In the genomic region with DNA sequence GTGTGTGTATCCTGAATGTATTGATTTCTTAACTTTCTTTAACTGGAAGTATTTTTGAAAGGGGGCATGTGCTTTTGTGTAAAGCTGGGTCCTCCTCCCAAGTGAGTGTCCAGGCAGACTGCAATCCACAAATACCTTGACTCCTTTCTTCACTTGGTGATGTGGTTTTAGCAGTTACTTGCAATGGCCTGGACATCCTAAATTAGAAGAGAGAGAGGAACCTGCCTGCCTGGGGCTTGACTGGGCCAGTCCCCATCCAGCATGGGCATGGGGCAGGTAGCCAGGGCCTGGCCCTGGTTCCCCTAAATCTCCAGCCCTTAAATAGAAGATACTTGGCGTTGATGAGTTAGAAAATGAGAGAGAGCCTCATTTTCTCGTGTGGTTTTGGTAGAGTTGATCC, we compare ENCODE assay signal across 15 cellular contexts.
"Had no signal": no experiment of that assay in that cellular context is flagged by ENCODE, and none has a peak within 500 bp of the region (broad histone marks: within the 10 kb centered on the region; RNA-seq: fewer than 3 reads in every experiment).

No MANE protein-coding gene starts in this region.

- H3K27ac ChIP-seq: adrenal gland, esophagus muscularis mucosa, right atrium auricular region, thyroid gland, vagina had no signal

- DNase-seq: activated B cell treated with CpG ODN at 0.5 μM for 24 hours; activated CD4-positive, alpha-beta T cell treated with anti-CD3 and anti-CD28 coated beads, Interleukin-2, amount 10 ng/mL, durations not matched to agents 7 days and 5 days; activated CD8-positive, alpha-beta memory T cell treated with anti-CD3 and anti-CD28 coated beads for 24 hours; mesendoderm; nucleus accumbens; T-helper 17 cell; thyroid gland had no signal

- H3K27ac Mint-ChIP-seq: activated B cell treated with CpG ODN at 0.5 μM for 24 hours; activated naive CD4-positive, alpha-beta T cell treated with anti-CD3 and anti-CD28 coated beads, Interleukin-2, amount 50 U/mL, for 24 hours; nephron had no signal

- H3K4me3 ChIP-seq: adrenal gland, esophagus muscularis mucosa, hepatocyte, right atrium auricular region, smooth muscle cell, thyroid gland, vagina had no signal

- H3K4me3 Mint-ChIP-seq: activated B cell treated with CpG ODN at 0.5 μM for 24 hours; activated CD4-positive, alpha-beta T cell treated with anti-CD3 and anti-CD28 coated beads, Interleukin-2, amount 10 ng/mL, durations not matched to agents 7 days and 5 days; activated naive CD4-positive, alpha-beta T cell treated with anti-CD3 and anti-CD28 coated beads, Interleukin-2, amount 50 U/mL, for 24 hours; nephron; T-helper 17 cell had no signal

- H3K27me3 ChIP-seq: adrenal gland, esophagus muscularis mucosa, hepatocyte, right atrium auricular region, thyroid gland, vagina had no signal

- ATAC-seq: T-helper 17 cell had no signal

- H3K27me3 Mint-ChIP-seq: activated B cell treated with CpG ODN at 0.5 μM for 24 hours; activated CD4-positive, alpha-beta T cell treated with anti-CD3 and anti-CD28 coated beads, Interleukin-2, amount 10 ng/mL, durations not matched to agents 7 days and 5 days; activated naive CD4-positive, alpha-beta T cell treated with anti-CD3 and anti-CD28 coated beads, Interleukin-2, amount 50 U/mL, for 24 hours; T-helper 17 cell had no signal

- H3K9me3 Mint-ChIP-seq: activated B cell treated with CpG ODN at 0.5 μM for 24 hours; activated CD4-positive, alpha-beta T cell treated with anti-CD3 and anti-CD28 coated beads, Interleukin-2, amount 10 ng/mL, durations not matched to agents 7 days and 5 days; activated naive CD4-positive, alpha-beta T cell treated with anti-CD3 and anti-CD28 coated beads, Interleukin-2, amount 50 U/mL, for 24 hours; nephron had no signal

- H3K9me3 ChIP-seq: adrenal gland, esophagus muscularis mucosa, right atrium auricular region, thyroid gland, vagina had no signal
